25 cellular contexts compared by ENCODE assay signal in the genomic region with DNA sequence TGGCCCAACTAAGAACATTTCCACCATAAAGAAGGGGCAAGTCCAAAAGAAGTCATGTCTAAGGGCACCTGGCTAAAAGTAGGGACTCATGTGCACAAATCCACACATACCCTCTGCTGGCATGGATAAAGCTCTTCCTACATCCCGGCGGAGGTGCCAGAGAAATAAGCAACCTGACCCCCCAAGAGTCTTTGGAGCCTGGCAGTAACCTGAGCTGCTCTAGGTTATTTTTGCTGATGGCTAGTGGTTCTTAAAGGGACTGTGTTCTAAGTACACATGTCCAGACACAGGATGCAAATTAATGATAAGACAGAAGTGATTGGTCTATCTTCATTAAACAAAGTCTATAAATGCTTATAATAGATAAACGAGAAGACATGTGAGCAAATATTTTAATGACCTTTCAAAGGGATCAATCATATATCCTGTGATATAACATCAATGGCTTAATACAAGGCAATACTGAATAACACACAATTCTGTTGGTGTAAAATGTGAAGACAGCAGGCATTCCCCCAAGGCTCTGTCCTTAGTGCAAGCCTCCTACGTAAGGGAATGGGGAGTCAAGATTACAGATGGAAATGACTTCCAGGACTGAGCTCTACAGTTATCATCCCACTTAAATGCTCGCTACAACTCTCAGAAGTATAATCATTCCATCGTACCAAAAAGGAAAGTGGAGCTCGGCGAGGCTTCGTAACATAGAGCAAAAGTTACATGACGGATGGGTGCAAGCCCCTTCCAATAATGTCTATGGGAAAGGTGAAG. TPM values are rescaled to one million over a fixed set of nuclear protein-coding genes. Genes with fewer than 3 reads are reported as not detected.
DNase-seq lines count a peak whose midpoint lies in the region; ATAC-seq, FAIRE-seq and TF ChIP-seq lines count a peak whose summit lies in the region.
"Had no signal": no experiment of that assay in that cellular context is flagged by ENCODE, and none has a peak within 500 bp of the region (broad histone marks: within the 10 kb centered on the region; RNA-seq: fewer than 3 reads in every experiment).

No MANE protein-coding gene starts in this region.

- H3K27ac ChIP-seq in skeletal muscle tissue (ENCODE audit: low read depth, low read length) = peak overlapping the region; percentile 57
- H3K27ac ChIP-seq: breast epithelium, SK-N-MC, suprapubic skin had no signal

- peak overlapping the region; percentile 53 for H3K4me3 Mint-ChIP-seq in activated naive CD4-positive, alpha-beta T cell treated with anti-CD3 and anti-CD28 coated beads, Interleukin-2, amount 50 U/mL, for 24 hours
- no peak overlapping the region for H3K4me3 Mint-ChIP-seq in central memory CD8-positive, alpha-beta T cell
- H3K4me3 Mint-ChIP-seq: HFFc6 had no signal

- H3K27ac Mint-ChIP-seq in activated naive CD4-positive, alpha-beta T cell treated with anti-CD3 and anti-CD28 coated beads, Interleukin-2, amount 50 U/mL, for 24 hours = peak overlapping the region; percentile 93
- H3K27ac Mint-ChIP-seq in central memory CD8-positive, alpha-beta T cell (ENCODE audit: low read depth) = peak overlapping the region; percentile 67
- H3K27ac Mint-ChIP-seq: HFFc6 had no signal

- H3K27me3 ChIP-seq in skeletal muscle tissue (ENCODE audit: control insufficient read depth in 3 of 3, insufficient read depth in 3 of 3, low read length in 3 of 3) = no peaks in the 10 kb centered on the region
- H3K27me3 ChIP-seq: breast epithelium, suprapubic skin had no signal

- peak overlapping the region; percentile 48 to 67 (median 56) for H3K4me3 ChIP-seq in skeletal muscle tissue (ENCODE audit: low read length in 3 of 3)
- H3K4me3 ChIP-seq: breast epithelium, GM12878, SK-N-MC, smooth muscle cell, suprapubic skin had no signal

- no peak for TF ChIP-seq POLR2A in GM12892 (IDR thresholded peaks at IDR 0.05; ENCODE audit: low read depth, low read length)

- peaks cover 78% of the 10 kb centered on the region for H3K4me1 Mint-ChIP-seq in activated naive CD4-positive, alpha-beta T cell treated with anti-CD3 and anti-CD28 coated beads, Interleukin-2, amount 50 U/mL, for 24 hours
- H3K4me1 Mint-ChIP-seq in central memory CD8-positive, alpha-beta T cell = peaks cover 44% of the 10 kb centered on the region

- H3K4me1 ChIP-seq in skeletal muscle tissue (ENCODE audit: control insufficient read depth in 3 of 3, insufficient read depth in 3 of 3, low read length in 3 of 3) = peaks cover 11 to 30% (median 26%) of the 10 kb centered on the region in 3 donors
- H3K4me1 ChIP-seq: breast epithelium, suprapubic skin had no signal

- no peaks in the 10 kb centered on the region for H3K36me3 ChIP-seq in skeletal muscle tissue (ENCODE audit: control insufficient read depth in 3 of 3, insufficient read depth in 3 of 3, low read length in 3 of 3)
- H3K36me3 ChIP-seq: breast epithelium, suprapubic skin had no signal

- DNase-seq in activated naive CD4-positive, alpha-beta T cell treated with Interleukin-2 at 50 U/mL for 16 hours = no peak
- DNase-seq in GM12892 (ENCODE audit: insufficient read length) (no peak), EL (no peak)
- DNase-seq in central memory CD8-positive, alpha-beta T cell (ENCODE audit: low spot score in 2 of 2) = no peak
- DNase-seq: ACHN; activated CD8-positive, alpha-beta memory T cell treated with anti-CD3 and anti-CD28 coated beads, Interleukin-2, amount 50 U/mL, for 4 hours; activated effector memory CD4-positive, alpha-beta T cell treated with anti-CD3 and anti-CD28 coated beads, Interleukin-2, amount 50 U/mL, for 16 hours; amygdala; Calu3; cortex of kidney; DND-41; islet precursor cell; NCI-H1092 treated with DMSO at 0.1 percent for 48 hours; NCI-H187 treated with DMSO at 0.1 percent for 48 hours; stimulated activated CD4-positive, alpha-beta T cell treated with anti-CD3 and anti-CD28 coated beads, Interleukin-2, amount 100 ng/mL, for 24 hours; T1000 had no signal

- H3K9me3 Mint-ChIP-seq in activated naive CD4-positive, alpha-beta T cell treated with anti-CD3 and anti-CD28 coated beads, Interleukin-2, amount 50 U/mL, for 24 hours = peaks cover 11% of the 10 kb centered on the region
- H3K9me3 Mint-ChIP-seq in central memory CD8-positive, alpha-beta T cell = no peaks in the 10 kb centered on the region
- H3K9me3 Mint-ChIP-seq: HFFc6 had no signal

- H3K36me3 Mint-ChIP-seq in activated naive CD4-positive, alpha-beta T cell treated with anti-CD3 and anti-CD28 coated beads, Interleukin-2, amount 50 U/mL, for 24 hours = peaks cover 29% of the 10 kb centered on the region
- peaks cover 3% of the 10 kb centered on the region for H3K36me3 Mint-ChIP-seq in central memory CD8-positive, alpha-beta T cell (ENCODE audit: insufficient read depth)

- H3K9ac ChIP-seq in skeletal muscle tissue (ENCODE audit: low read depth in 1 of 3, low read length in 3 of 3) = peak overlapping the region; percentile 63 to 73 (median 68)

- no peaks in the 10 kb centered on the region for H3K9me3 ChIP-seq in skeletal muscle tissue (ENCODE audit: control insufficient read depth in 3 of 3, low read length in 3 of 3)
- H3K9me3 ChIP-seq: breast epithelium, suprapubic skin had no signal

- ATAC-seq in central memory CD8-positive, alpha-beta T cell (replicated peaks; ENCODE audit: extremely low read depth, poor library complexity, severe bottlenecking) = no peak
- ATAC-seq in GM19328 (IDR thresholded peaks at IDR 0.05; ENCODE audit: unreplicated experiment) = no peak
- ATAC-seq: GM12878 had no signal

- H3K27me3 Mint-ChIP-seq in activated naive CD4-positive, alpha-beta T cell treated with anti-CD3 and anti-CD28 coated beads, Interleukin-2, amount 50 U/mL, for 24 hours = no peaks in the 10 kb centered on the region
- no peaks in the 10 kb centered on the region for H3K27me3 Mint-ChIP-seq in central memory CD8-positive, alpha-beta T cell

- peak; percentile 38 for FAIRE-seq in GM12892 (lab: Jason Lieb, UNC)
- FAIRE-seq: GM12878 had no signal

RNA-seq across cellular contexts. Expression of gene HIVEP2, which starts 52.5 kb away (rescaled TPM):
- polyA plus RNA-seq in GM12892 (2012; ENCODE audit: missing spikeins) = 4.5 TPM
- total RNA-seq in skeletal muscle tissue = 17.7 TPM
